Comparison of ENCODE assay signal across 14 cellular contexts in genomic region chr17:71987634-71988033, GRCh38.
DNase-seq lines count a peak whose midpoint lies in the region; ATAC-seq, FAIRE-seq and TF ChIP-seq lines count a peak whose summit lies in the region.
"Had no signal": no experiment of that assay in that cellular context is flagged by ENCODE, and none has a peak within 500 bp of the region (broad histone marks: within the 10 kb centered on the region; RNA-seq: fewer than 3 reads in every experiment).

No MANE protein-coding gene starts in this region.

- DNase-seq in A172 (ENCODE audit: low spot score) (peak; percentile 23), MG63 (peak; percentile 38), body of pancreas (no peak), BE2C (no peak), GM10266 (ENCODE audit: extremely low spot score) (no peak), D721Med (ENCODE audit: insufficient read length, low spot score) (no peak)
- DNase-seq in stimulated activated naive CD8-positive, alpha-beta T cell treated with anti-CD3 and anti-CD28 coated beads, Interleukin-15, Interleukin-2, amounts not matched to agents 100 U/mL and 50 U/mL, for 24 hours: no peak
- DNase-seq: NCI-H1436 treated with DMSO at 0.1 percent for 48 hours, NCI-H524, Right ventricle myocardium superior had no signal

- H3K4me3 ChIP-seq in MG63 (no peak overlapping the region), body of pancreas (no peak overlapping the region), BE2C (ENCODE audit: low read depth, low read length) (no peak overlapping the region)
- H3K4me3 ChIP-seq: HAP-1, prostate gland had no signal

- TF ChIP-seq CTCF in body of pancreas (IDR thresholded peaks at IDR 0.05) (no peak), BE2C (IDR thresholded peaks at IDR 0.05; ENCODE audit: low read depth, low read length) (no peak), GM10266 (IDR thresholded peaks at IDR 0.05; ENCODE audit: control insufficient read depth, insufficient read depth, low read depth, missing control alignments) (no peak), D721Med (IDR thresholded peaks at IDR 0.05; ENCODE audit: insufficient read depth, missing control alignments) (no peak)

- intact Hi-C loops in body of pancreas (cut with DNase I): no loop called here

- H3K27me3 ChIP-seq in MG63: no peaks in the 10 kb centered on the region
- no peaks in the 10 kb centered on the region for H3K27me3 ChIP-seq in body of pancreas
- H3K27me3 ChIP-seq in BE2C: no peaks in the 10 kb centered on the region

- H3K36me3 ChIP-seq in MG63 (no peaks in the 10 kb centered on the region), body of pancreas (replicated peaks in 1 of 2; ENCODE audit: insufficient read depth in 1 of 2, low read depth in 2 of 2) (no peaks in the 10 kb centered on the region), BE2C (no peaks in the 10 kb centered on the region)
- H3K36me3 ChIP-seq: HAP-1, prostate gland had no signal

- no peak for TF ChIP-seq POLR2A in body of pancreas (IDR thresholded peaks at IDR 0.05)

- H3K4me1 ChIP-seq in body of pancreas (no peaks in the 10 kb centered on the region), BE2C (no peaks in the 10 kb centered on the region)
- H3K4me1 ChIP-seq: HAP-1, prostate gland had no signal

- H3K9me3 ChIP-seq in MG63 (no peaks in the 10 kb centered on the region), body of pancreas (no peaks in the 10 kb centered on the region), BE2C (no peaks in the 10 kb centered on the region)
- H3K9me3 ChIP-seq: HAP-1, prostate gland had no signal

- no peak overlapping the region for H3K27ac ChIP-seq in body of pancreas
- H3K27ac ChIP-seq: prostate gland had no signal

- FAIRE-seq in D721Med (lab: Jason Lieb, UNC): no peak

- WGBS in body of pancreas, 2 donors: 47 to 51% methylated on average over 3 of the region's 3 CpGs

- ATAC-seq in GM18519 (IDR thresholded peaks at IDR 0.05; ENCODE audit: low FRiP score, unreplicated experiment): peak; percentile 46
- peak; percentile 15 for ATAC-seq in body of pancreas
- ATAC-seq in stimulated activated naive CD8-positive, alpha-beta T cell treated with anti-CD3 and anti-CD28 coated beads, Interleukin-15, Interleukin-2, amounts not matched to agents 100 U/mL and 50 U/mL, for 24 hours: no peak
- ATAC-seq: activated naive CD4-positive, alpha-beta T cell treated with anti-CD3 and anti-CD28 coated beads, Interleukin-2, amount 50 U/mL, for 72 hours had no signal

Comparison
In these comparisons a context has a peak if more than half of its experiments do, and no peak if none do; other contexts are left out.
1. DNase-seq: peak in A172 (single experiment) and MG63 (single experiment); none in body of pancreas (0 of 4), stimulated activated naive CD8-positive, alpha-beta T cell treated with anti-CD3 and anti-CD28 coated beads, Interleukin-15, Interleukin-2, amounts not matched to agents 100 U/mL and 50 U/mL, for 24 hours (single experiment), BE2C (single experiment), GM10266 (single experiment) and D721Med (single experiment).